In the genomic region with DNA sequence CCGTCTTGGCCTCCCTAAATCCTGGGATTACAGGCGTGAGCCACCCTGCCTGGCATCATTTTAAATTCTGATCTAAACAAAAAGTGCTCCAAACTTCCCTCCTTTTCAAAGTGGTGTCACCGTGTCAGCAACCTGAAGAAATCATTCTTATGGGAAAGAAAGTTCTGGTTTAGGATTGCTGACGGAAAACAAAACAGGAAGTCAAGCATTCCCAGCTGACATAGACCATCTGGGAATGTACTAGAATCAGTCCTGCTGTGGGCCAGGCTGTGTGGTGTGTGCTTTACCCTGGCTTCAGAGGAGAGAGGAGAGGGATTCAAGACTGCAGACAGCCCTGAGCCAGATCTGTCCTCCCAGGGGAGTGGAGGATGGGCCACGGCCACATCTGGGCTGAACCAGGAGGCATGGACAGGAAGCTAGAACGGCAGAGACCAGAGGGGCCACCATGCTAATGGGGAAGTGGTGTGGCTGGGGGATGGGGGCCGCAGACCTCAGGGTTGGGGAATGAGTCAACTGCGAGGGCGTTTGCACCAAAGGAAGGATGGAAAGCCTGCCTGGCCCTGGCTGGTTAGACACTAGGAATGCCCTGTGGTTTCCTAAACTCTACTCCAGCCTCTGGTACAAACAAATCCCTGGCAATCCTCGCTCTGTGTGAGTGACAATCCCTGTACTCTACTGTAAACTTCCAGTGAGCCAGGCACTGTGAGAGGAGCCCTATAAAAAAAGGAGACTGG, we compare ENCODE assay signal across 8 cellular contexts. TPM values are rescaled to one million over a fixed set of nuclear protein-coding genes. Genes with fewer than 3 reads are reported as not detected.
DNase-seq lines count a peak whose midpoint lies in the region; ATAC-seq and TF ChIP-seq lines count a peak whose summit lies in the region.

No MANE protein-coding gene starts in this region.

- ATAC-seq in GM21737 (IDR thresholded peaks at IDR 0.05; ENCODE audit: unreplicated experiment) = peak; percentile 73
- peak; percentile 51 for ATAC-seq in activated naive CD8-positive, alpha-beta T cell treated with anti-CD3 and anti-CD28 coated beads, Interleukin-2, amount 50 U/mL, for 24 hours
- peak; percentile 76 to 90 for ATAC-seq in right cardiac atrium

- POLR2A ChIA-PET in GM10248 (lab: Yijun Ruan, JAX) = interaction anchor here (1.0 kb wide), 1 partner anchor 12 kb away, joined by 3 read pairs; no protein-coding TSS in a partner anchor

- H3K9me3 Mint-ChIP-seq in activated naive CD8-positive, alpha-beta T cell treated with anti-CD3 and anti-CD28 coated beads, Interleukin-2, amount 50 U/mL, for 24 hours = no peaks in the 10 kb centered on the region

- intact Hi-C loops in right cardiac atrium (cut with DNase I) = no loop called here
- intact Hi-C loops in sigmoid colon (cut with DNase I) = no loop called here

- 33% methylated on average over 10 of the region's 10 CpGs for WGBS in right cardiac atrium
- WGBS in sigmoid colon, 2 donors = 36 to 70% methylated on average over 10 of the region's 10 CpGs

- H3K27me3 Mint-ChIP-seq in activated naive CD8-positive, alpha-beta T cell treated with anti-CD3 and anti-CD28 coated beads, Interleukin-2, amount 50 U/mL, for 24 hours = peaks cover 8% of the 10 kb centered on the region

- H3K4me3 Mint-ChIP-seq in activated naive CD8-positive, alpha-beta T cell treated with anti-CD3 and anti-CD28 coated beads, Interleukin-2, amount 50 U/mL, for 24 hours = no peak overlapping the region

- TF ChIP-seq EP300 in sigmoid colon (IDR thresholded peaks at IDR 0.05) = peak in 1 of 4 donors; percentile 1

- peaks cover 16% of the 10 kb centered on the region for H3K4me1 Mint-ChIP-seq in activated naive CD8-positive, alpha-beta T cell treated with anti-CD3 and anti-CD28 coated beads, Interleukin-2, amount 50 U/mL, for 24 hours

- no peak for TF ChIP-seq CTCF in GM10248 (IDR thresholded peaks at IDR 0.05; ENCODE audit: control extremely low read depth, extremely low read depth, low read depth, missing control alignments)
- TF ChIP-seq CTCF in sigmoid colon (IDR thresholded peaks at IDR 0.05) = no peak

- H3K27me3 ChIP-seq in right cardiac atrium (ENCODE audit: control insufficient read depth, insufficient read depth) (no peaks in the 10 kb centered on the region), sigmoid colon (no peaks in the 10 kb centered on the region)

- DNase-seq in GM10248 (ENCODE audit: extremely low spot score) (peak; percentile 88), KBM-7 (peak; percentile 96), right cardiac atrium (peak; percentile 79 to 88 (median 83)), sigmoid colon (peak; percentile 90), putamen (ENCODE audit: low spot score) (no peak), DMS 273 (lab: John Stamatoyannopoulos, UW; ENCODE audit: unreplicated experiment) (no peak)
- DNase-seq in activated naive CD8-positive, alpha-beta T cell treated with anti-CD3 and anti-CD28 coated beads, Interleukin-2, amount 50 U/mL, for 24 hours = peak; percentile 58

- H3K4me1 ChIP-seq in right cardiac atrium (ENCODE audit: control insufficient read depth, insufficient read depth, low read length) (no peaks in the 10 kb centered on the region), sigmoid colon (peaks cover 0 to 19% (median 6%) of the 10 kb centered on the region in 4 donors)

- H3K27ac ChIP-seq in right cardiac atrium (ENCODE audit: low read length) = peak overlapping the region; percentile 15
- H3K27ac ChIP-seq in sigmoid colon = peak overlapping the region; percentile 65 to 76 (median 68)

- no peaks in the 10 kb centered on the region for H3K9me3 ChIP-seq in right cardiac atrium (ENCODE audit: control insufficient read depth, low read length)
- H3K9me3 ChIP-seq in sigmoid colon = no peaks in the 10 kb centered on the region

- in situ Hi-C loops in KBM-7 (cut with MboI; ENCODE audit: low pct_unique_long_range_greater_than_20kb, low sequenced_read_pairs) = no loop called here

- TF ChIP-seq POLR2A in sigmoid colon (IDR thresholded peaks at IDR 0.05) = peak in 1 of 2 donors; percentile 4

- no peaks in the 10 kb centered on the region for H3K36me3 Mint-ChIP-seq in activated naive CD8-positive, alpha-beta T cell treated with anti-CD3 and anti-CD28 coated beads, Interleukin-2, amount 50 U/mL, for 24 hours (ENCODE audit: low read depth)

- H3K36me3 ChIP-seq in sigmoid colon = no peaks in the 10 kb centered on the region

- CTCF ChIA-PET in GM10248 (lab: Yijun Ruan, JAX) = interaction anchor here (1.0 to 1.7 kb wide), 5 partner anchors 11 to 66 kb away, joined by 3 to 6 read pairs (median 5); partner anchors contain the start of gene RFC2

- H3K4me3 ChIP-seq in right cardiac atrium (ENCODE audit: low read length) (no peak overlapping the region), sigmoid colon (no peak overlapping the region)

- H3K27ac Mint-ChIP-seq in activated naive CD8-positive, alpha-beta T cell treated with anti-CD3 and anti-CD28 coated beads, Interleukin-2, amount 50 U/mL, for 24 hours = no peak overlapping the region

RNA-seq across cellular contexts. Expression of gene CLIP2, which starts 16.7 kb away (rescaled TPM):
- total RNA-seq in right cardiac atrium (1 to 10 TPM; 7.2 to 9.4 (median 8.9) TPM), sigmoid colon (10 to 100 TPM; 20.7 to 35.5 (median 22.3) TPM)
- polyA plus RNA-seq in right cardiac atrium (6.3 TPM), sigmoid colon (10 to 100 TPM; 23.4 to 56.4 (median 40.2) TPM)

RNA-seq across cellular contexts. Expression of gene RFC2, which starts 18.3 kb away (rescaled TPM):
- total RNA-seq in right cardiac atrium (10 to 100 TPM in 1 of 4 donors, 1 to 10 TPM in 3; 8.9 to 11.5 (median 9.1) TPM), sigmoid colon (10 to 100 TPM in 3 of 4 donors, 1 to 10 TPM in 1; 3.3 to 17.8 (median 14.8) TPM)
- polyA plus RNA-seq in right cardiac atrium (9.4 TPM), sigmoid colon (10 to 100 TPM; 18.0 to 30.0 (median 22.2) TPM)

Comparison
In these comparisons a context has a peak if more than half of its experiments do, and no peak if none do; other contexts are left out.
1. DNase-seq: peak in GM10248 (single experiment), KBM-7 (single experiment), activated naive CD8-positive, alpha-beta T cell treated with anti-CD3 and anti-CD28 coated beads, Interleukin-2, amount 50 U/mL, for 24 hours (single experiment), right cardiac atrium (3 of 3) and sigmoid colon (single experiment); none in putamen (single experiment) and DMS 273 (single experiment).
2. Peak in every context shown above with its lines, with median percentiles within 50 percentile points of each other: ATAC-seq.